ENCODE assay signal across 8 cellular contexts in genomic region chr1:162069334-162070093, GRCh38.
DNase-seq lines count a peak whose midpoint lies in the region; ATAC-seq lines count a peak whose summit lies in the region.

Gene NOS1AP, plus strand, starts transcription at chr1:162069691. Its CDS starts 487 bp downstream, at chr1:162070178.

- no peaks in the 10 kb centered on the region for H3K9me3 ChIP-seq in mucosa of rectum (ENCODE audit: control insufficient read depth in 2 of 2, low read length in 2 of 2)

- peak within 1 kb of the TSS; percentile 75 to 87 for H3K4me3 ChIP-seq in mucosa of rectum (ENCODE audit: low read length in 2 of 2)

- no peaks in the 10 kb centered on the region for H3K36me3 ChIP-seq in mucosa of rectum (ENCODE audit: control insufficient read depth in 2 of 2, insufficient read depth in 2 of 2, low read length in 2 of 2)

- H3K27me3 ChIP-seq in mucosa of rectum (ENCODE audit: control insufficient read depth in 2 of 2, insufficient read depth in 2 of 2, low read length in 2 of 2): no peaks in the 10 kb centered on the region

- H3K9ac ChIP-seq in mucosa of rectum (ENCODE audit: low read depth in 1 of 2, low read length in 2 of 2): peak within 1 kb of the TSS; percentile 53 to 75

- peaks cover 10 to 21% of the 10 kb centered on the region in 2 donors for H3K4me1 ChIP-seq in mucosa of rectum (ENCODE audit: control insufficient read depth in 2 of 2, insufficient read depth in 2 of 2, low read length in 2 of 2)

- DNase-seq in CD1c-positive myeloid dendritic cell (ENCODE audit: extremely low spot score) (peak; percentile 84), NOMO-1 (lab: John Stamatoyannopoulos, UW; ENCODE audit: unreplicated experiment in 2 of 2) (peak; percentile 55 to 82), epidermal melanocyte (ENCODE audit: insufficient read length, low spot score) (peak; percentile 32)
- peak; percentile 27 for DNase-seq in activated CD8-positive, alpha-beta memory T cell treated with anti-CD3 and anti-CD28 coated beads, Interleukin-2, amount 50 U/mL, for 24 hours (ENCODE audit: extremely low read depth)
- DNase-seq in stimulated activated CD8-positive, alpha-beta memory T cell treated with anti-CD3 and anti-CD28 coated beads, Interleukin-4, amount 100 ng/mL, for 4 hours (ENCODE audit: low read depth in 2 of 2, low spot score in 1 of 2): peak; percentile 50 to 53

- ATAC-seq in GM19438 (IDR thresholded peaks at IDR 0.05; ENCODE audit: low read depth, unreplicated experiment) (peak; percentile 99), HG03520 (IDR thresholded peaks at IDR 0.05; ENCODE audit: unreplicated experiment) (peak; percentile 95)

- peak within 1 kb of the TSS; percentile 82 to 84 for H3K27ac ChIP-seq in mucosa of rectum (ENCODE audit: low read depth in 2 of 2, low read length in 2 of 2)

Comparison
In these comparisons a context has a peak if more than half of its experiments do, and no peak if none do; other contexts are left out.
1. Peak in every context shown above with its lines: DNase-seq, ATAC-seq, H3K4me3 ChIP-seq and H3K27ac ChIP-seq.
2. DNase-seq: peak in every context shown above with its lines; median percentile 84 in CD1c-positive myeloid dendritic cell; 68 in NOMO-1; 52 in stimulated activated CD8-positive, alpha-beta memory T cell treated with anti-CD3 and anti-CD28 coated beads, Interleukin-4, amount 100 ng/mL, for 4 hours; 32 in epidermal melanocyte; 27 in activated CD8-positive, alpha-beta memory T cell treated with anti-CD3 and anti-CD28 coated beads, Interleukin-2, amount 50 U/mL, for 24 hours.